22 cellular contexts compared by ENCODE assay signal in the genomic region with DNA sequence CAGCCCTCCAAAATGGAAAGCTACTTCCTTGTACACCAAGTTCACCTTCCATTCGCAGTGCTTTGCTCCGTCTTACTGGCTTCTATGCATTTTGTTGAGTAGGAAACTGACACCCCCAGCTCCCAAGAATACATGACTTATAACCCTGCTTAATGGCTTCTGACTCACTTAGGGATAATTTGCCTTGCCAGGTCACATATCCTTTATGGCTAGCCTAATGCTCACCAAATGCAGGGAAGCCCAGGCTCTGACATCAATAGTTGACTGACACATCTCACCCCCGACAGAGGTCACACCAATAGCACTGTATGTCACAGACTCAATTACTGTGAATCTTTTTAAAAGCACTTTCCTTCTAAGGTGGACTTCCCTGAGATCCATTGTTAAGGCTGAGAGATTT.
"Had no signal": no experiment of that assay in that cellular context is flagged by ENCODE, and none has a peak within 500 bp of the region (broad histone marks: within the 10 kb centered on the region; RNA-seq: fewer than 3 reads in every experiment).

No MANE protein-coding gene starts in this region.

- H3K27ac Mint-ChIP-seq: activated B cell treated with CpG ODN at 0.5 μM for 24 hours; activated CD4-positive, alpha-beta memory T cell treated with anti-CD3 and anti-CD28 coated beads for 36 hours; activated naive CD4-positive, alpha-beta T cell treated with anti-CD3 and anti-CD28 coated beads, Interleukin-2, amount 10 ng/mL, durations not matched to agents 7 days and 5 days; natural killer cell treated with Interleukin-12 subunit alpha and Interleukin-12 subunit beta and Interleukin-15 and Interleukin-18, amount 100 ng/mL, for 72 hours; stimulated activated effector memory CD8-positive, alpha-beta T cell treated with anti-CD3 and anti-CD28 coated beads, Interleukin-12 subunit alpha, Interleukin-12 subunit beta, amount 100 ng/mL, for 72 hours; stimulated activated naive CD8-positive, alpha-beta T cell treated with anti-CD3 and anti-CD28 coated beads, Interleukin-15, amount 100 ng/mL, for 72 hours had no signal

- H3K9me3 Mint-ChIP-seq: activated B cell treated with CpG ODN at 0.5 μM for 24 hours; activated naive CD4-positive, alpha-beta T cell treated with anti-CD3 and anti-CD28 coated beads, Interleukin-2, amount 10 ng/mL, durations not matched to agents 7 days and 5 days; natural killer cell treated with Interleukin-12 subunit alpha and Interleukin-12 subunit beta and Interleukin-15 and Interleukin-18, amount 100 ng/mL, for 72 hours; stimulated activated effector memory CD8-positive, alpha-beta T cell treated with anti-CD3 and anti-CD28 coated beads, Interleukin-12 subunit alpha, Interleukin-12 subunit beta, amount 100 ng/mL, for 72 hours had no signal

- H3K27ac ChIP-seq: body of pancreas, parathyroid adenoma, right lobe of liver, suprapubic skin, tibial nerve had no signal

- H3K4me3 ChIP-seq: body of pancreas, right lobe of liver, suprapubic skin, tibial nerve had no signal

- H3K9me3 ChIP-seq: body of pancreas, right lobe of liver, suprapubic skin, tibial nerve had no signal

- DNase-seq: activated B cell treated with CpG ODN at 0.5 μM for 24 hours; activated CD4-positive, alpha-beta memory T cell treated with anti-CD3 and anti-CD28 coated beads for 36 hours; activated CD4-positive, alpha-beta T cell treated with anti-CD3 and anti-CD28 coated beads for 4 hours; activated effector memory CD4-positive, alpha-beta T cell treated with anti-CD3 and anti-CD28 coated beads, Interleukin-2, amount 50 U/mL, for 16 hours; activated naive CD4-positive, alpha-beta T cell treated with anti-CD3 and anti-CD28 coated beads, Interleukin-2, amount 10 ng/mL, durations not matched to agents 7 days and 5 days; activated T-cell treated with anti-CD3 and anti-CD28 coated beads, Interleukin-2, amount 50 U/mL, for 48 hours; anterior cingulate cortex; body of pancreas; foreskin melanocyte; head of caudate nucleus; hypothalamus; midbrain; right lobe of liver; small intestine; stimulated activated CD4-positive, alpha-beta T cell treated with anti-CD3 and anti-CD28 coated beads, Interleukin-2, amount 100 ng/mL, for 24 hours; stimulated activated naive CD8-positive, alpha-beta T cell treated with anti-CD3 and anti-CD28 coated beads, Interleukin-15, amount 100 ng/mL, for 72 hours; T-helper 1 cell had no signal

- H3K36me3 ChIP-seq: right lobe of liver, suprapubic skin had no signal

- H3K36me3 Mint-ChIP-seq: activated CD4-positive, alpha-beta memory T cell treated with anti-CD3 and anti-CD28 coated beads for 36 hours; activated naive CD4-positive, alpha-beta T cell treated with anti-CD3 and anti-CD28 coated beads, Interleukin-2, amount 10 ng/mL, durations not matched to agents 7 days and 5 days; natural killer cell treated with Interleukin-12 subunit alpha and Interleukin-12 subunit beta and Interleukin-15 and Interleukin-18, amount 100 ng/mL, for 72 hours had no signal

- H3K4me3 Mint-ChIP-seq: activated B cell treated with CpG ODN at 0.5 μM for 24 hours; activated CD4-positive, alpha-beta memory T cell treated with anti-CD3 and anti-CD28 coated beads for 36 hours; activated naive CD4-positive, alpha-beta T cell treated with anti-CD3 and anti-CD28 coated beads, Interleukin-2, amount 10 ng/mL, durations not matched to agents 7 days and 5 days; natural killer cell treated with Interleukin-12 subunit alpha and Interleukin-12 subunit beta and Interleukin-15 and Interleukin-18, amount 100 ng/mL, for 72 hours; stimulated activated effector memory CD8-positive, alpha-beta T cell treated with anti-CD3 and anti-CD28 coated beads, Interleukin-12 subunit alpha, Interleukin-12 subunit beta, amount 100 ng/mL, for 72 hours; stimulated activated naive CD8-positive, alpha-beta T cell treated with anti-CD3 and anti-CD28 coated beads, Interleukin-15, amount 100 ng/mL, for 72 hours had no signal

- ATAC-seq: body of pancreas; natural killer cell treated with Interleukin-12 subunit alpha and Interleukin-12 subunit beta and Interleukin-15 and Interleukin-18, amount 100 ng/mL, for 72 hours; right lobe of liver; stimulated activated effector memory CD8-positive, alpha-beta T cell treated with anti-CD3 and anti-CD28 coated beads, Interleukin-12 subunit alpha, Interleukin-12 subunit beta, amount 100 ng/mL, for 72 hours; stimulated activated naive CD8-positive, alpha-beta T cell treated with anti-CD3 and anti-CD28 coated beads, Interleukin-15, amount 100 ng/mL, for 72 hours had no signal

- H3K27me3 ChIP-seq: body of pancreas, right lobe of liver, suprapubic skin, tibial nerve had no signal

- H2AFZ ChIP-seq: parathyroid adenoma had no signal

- H3K4me1 ChIP-seq: body of pancreas, parathyroid adenoma, right lobe of liver, suprapubic skin, tibial nerve had no signal

- H3K79me2 ChIP-seq: parathyroid adenoma had no signal
